Comparison of ENCODE assay signal across 1 cellular context in genomic region chr7:2241580-2242540, GRCh38.
TF ChIP-seq lines count a peak whose summit lies in the region.

MRM2 (minus strand) TSS chr7:2242205; CDS start chr7:2242169, 36 bp downstream.
NUDT1 (plus strand) TSS chr7:2242226; CDS start chr7:2244575, 2,349 bp downstream.

TF ChIP-seq in K562, 482 proteins besides CTCF, POLR2A, EP300 and RAD21 (continued from another document and continues in another):
- TF ChIP-seq E4F1 (CRISPR knock-in tag; IDR thresholded peaks at IDR 0.05; ENCODE audit: borderline replicate concordance) (no peak), THRAP3 (IDR thresholded peaks at IDR 0.05; ENCODE audit: borderline replicate concordance) (no peak), BRCA1 (IDR thresholded peaks at IDR 0.05) (no peak), BRCA1 (CRISPR knock-in tag; IDR thresholded peaks at IDR 0.05) (no peak), TAF15 (IDR thresholded peaks at IDR 0.05; ENCODE audit: low read depth, low read length) (no peak), ARID1B (IDR thresholded peaks at IDR 0.05) (no peak; the same call in 1 of the 2 replicates), ZNF212 (CRISPR knock-in tag; IDR thresholded peaks at IDR 0.05) (no peak), SMARCB1 (IDR thresholded peaks at IDR 0.05; ENCODE audit: insufficient read length, low read depth) (no peak), EZH2 (IDR thresholded peaks at IDR 0.05; ENCODE audit: borderline replicate concordance, low read depth, low read length) (no peak), PHF20 (IDR thresholded peaks at IDR 0.05; ENCODE audit: partially characterized antibody) (peak; percentile 92), ZBTB2 (IDR thresholded peaks at IDR 0.05) (no peak), ZNF561 (CRISPR knock-in tag; conservative IDR thresholded peaks at IDR 0.05) (no peak), ZNF175 (CRISPR knock-in tag; IDR thresholded peaks at IDR 0.05; ENCODE audit: low read depth) (no peak), SIN3B (IDR thresholded peaks at IDR 0.05; ENCODE audit: low read depth) (peak; percentile 93), ZNF408 (CRISPR knock-in tag; IDR thresholded peaks at IDR 0.05; ENCODE audit: low read depth) (no peak), NUFIP1 (IDR thresholded peaks at IDR 0.05; ENCODE audit: partially characterized antibody) (no peak), POLR2B (IDR thresholded peaks at IDR 0.05; ENCODE audit: low read depth, partially characterized antibody) (peak; percentile 89), ZNF398 (CRISPR knock-in tag; IDR thresholded peaks at IDR 0.05) (no peak), ARID3A (IDR thresholded peaks at IDR 0.05; ENCODE audit: borderline replicate concordance, low read depth, low read length) (no peak), KAT7 (CRISPR knock-in tag; IDR thresholded peaks at IDR 0.05; ENCODE audit: borderline replicate concordance) (no peak), ZNF766 (CRISPR knock-in tag; conservative IDR thresholded peaks at IDR 0.05) (0 out of 2 replicates have a peak, but pooled peaks have one; percentile 46), SNIP1 (IDR thresholded peaks at IDR 0.05; ENCODE audit: low read depth) (no peak), CREM (IDR thresholded peaks at IDR 0.05; ENCODE audit: low read depth) (peak; percentile 84), MIER1 (IDR thresholded peaks at IDR 0.05; ENCODE audit: low read depth) (no peak), ZNF274 (IDR thresholded peaks at IDR 0.05; ENCODE audit: borderline replicate concordance, low read depth, low read length) (no peak), NR4A1 (CRISPR knock-in tag; IDR thresholded peaks at IDR 0.05) (no peak), NR4A1 (tag; IDR thresholded peaks at IDR 0.05) (no peak), CEBPG (CRISPR knock-in tag; IDR thresholded peaks at IDR 0.05) (no peak), CEBPG (tag; conservative IDR thresholded peaks at IDR 0.05 in 1 of 2, IDR thresholded peaks at IDR 0.05 in 1 of 2) (no peak), HNRNPL (IDR thresholded peaks at IDR 0.05; ENCODE audit: low read depth, low read length) (no peak), EP400 (IDR thresholded peaks at IDR 0.05) (peak; percentile 94), GTF2A2 (tag; IDR thresholded peaks at IDR 0.05) (no peak), FOXM1 (IDR thresholded peaks at IDR 0.05; ENCODE audit: low read depth) (no peak), FOXM1 (CRISPR knock-in tag; IDR thresholded peaks at IDR 0.05; ENCODE audit: low read depth) (0 out of 2 replicates have a peak, but pooled peaks have one; percentile 46), RAD51 (IDR thresholded peaks at IDR 0.05; ENCODE audit: borderline replicate concordance, low read depth) (no peak), ILF3 (IDR thresholded peaks at IDR 0.05; ENCODE audit: borderline replicate concordance) (no peak; the same call in 1 of the 2 replicates), SIX5 (IDR thresholded peaks at IDR 0.05; ENCODE audit: borderline replicate concordance in 1 of 2, insufficient read depth in 1 of 2, low read depth in 1 of 2, low read length in 2 of 2) (no peak), ZNF764 (CRISPR knock-in tag; IDR thresholded peaks at IDR 0.05; ENCODE audit: low read depth) (no peak), RNF2 (IDR thresholded peaks at IDR 0.05) (no peak), ZNF609 (CRISPR knock-in tag; IDR thresholded peaks at IDR 0.05; ENCODE audit: borderline replicate concordance) (no peak)
- TF ChIP-seq, protein P1, sequence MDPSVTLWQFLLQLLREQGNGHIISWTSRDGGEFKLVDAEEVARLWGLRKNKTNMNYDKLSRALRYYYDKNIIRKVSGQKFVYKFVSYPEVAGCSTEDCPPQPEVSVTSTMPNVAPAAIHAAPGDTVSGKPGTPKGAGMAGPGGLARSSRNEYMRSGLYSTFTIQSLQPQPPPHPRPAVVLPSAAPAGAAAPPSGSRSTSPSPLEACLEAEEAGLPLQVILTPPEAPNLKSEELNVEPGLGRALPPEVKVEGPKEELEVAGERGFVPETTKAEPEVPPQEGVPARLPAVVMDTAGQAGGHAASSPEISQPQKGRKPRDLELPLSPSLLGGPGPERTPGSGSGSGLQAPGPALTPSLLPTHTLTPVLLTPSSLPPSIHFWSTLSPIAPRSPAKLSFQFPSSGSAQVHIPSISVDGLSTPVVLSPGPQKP (CRISPR knock-in tag; IDR thresholded peaks at IDR 0.05), result no peak
- TF ChIP-seq, protein P2, sequence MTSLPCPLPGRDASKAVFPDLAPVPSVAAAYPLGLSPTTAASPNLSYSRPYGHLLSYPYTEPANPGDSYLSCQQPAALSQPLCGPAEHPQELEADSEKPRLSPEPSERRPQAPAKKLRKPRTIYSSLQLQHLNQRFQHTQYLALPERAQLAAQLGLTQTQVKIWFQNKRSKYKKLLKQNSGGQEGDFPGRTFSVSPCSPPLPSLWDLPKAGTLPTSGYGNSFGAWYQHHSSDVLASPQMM (CRISPR knock-in tag; IDR thresholded peaks at IDR 0.05), result no peak
